Comparison of ENCODE assay signal across 1 cellular context in the genomic region with DNA sequence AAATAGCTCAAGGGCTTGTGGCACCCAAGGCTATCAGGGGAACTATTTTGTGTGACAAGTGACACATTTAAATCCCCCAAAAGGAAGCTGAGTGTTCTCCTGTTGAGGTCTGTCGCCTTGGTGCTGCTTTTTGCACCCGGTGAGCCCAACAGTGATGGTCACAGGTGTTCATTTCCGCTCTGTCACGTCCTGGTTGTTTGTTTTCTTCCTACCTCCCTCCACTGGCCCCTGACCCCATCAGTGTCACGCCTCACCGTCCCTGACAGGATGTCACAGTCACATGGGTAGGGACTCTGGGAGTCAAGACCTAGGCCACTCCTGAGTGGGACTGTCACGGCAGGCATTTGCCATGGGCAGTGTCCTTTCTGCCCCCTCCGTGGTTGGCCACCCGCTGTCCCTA.
TF ChIP-seq lines count a peak whose summit lies in the region.

No MANE protein-coding gene starts in this region.

TF ChIP-seq in GM12878, 131 proteins besides CTCF, POLR2A, EP300 and RAD21 (continued from another document):
- TF ChIP-seq, protein P1, sequence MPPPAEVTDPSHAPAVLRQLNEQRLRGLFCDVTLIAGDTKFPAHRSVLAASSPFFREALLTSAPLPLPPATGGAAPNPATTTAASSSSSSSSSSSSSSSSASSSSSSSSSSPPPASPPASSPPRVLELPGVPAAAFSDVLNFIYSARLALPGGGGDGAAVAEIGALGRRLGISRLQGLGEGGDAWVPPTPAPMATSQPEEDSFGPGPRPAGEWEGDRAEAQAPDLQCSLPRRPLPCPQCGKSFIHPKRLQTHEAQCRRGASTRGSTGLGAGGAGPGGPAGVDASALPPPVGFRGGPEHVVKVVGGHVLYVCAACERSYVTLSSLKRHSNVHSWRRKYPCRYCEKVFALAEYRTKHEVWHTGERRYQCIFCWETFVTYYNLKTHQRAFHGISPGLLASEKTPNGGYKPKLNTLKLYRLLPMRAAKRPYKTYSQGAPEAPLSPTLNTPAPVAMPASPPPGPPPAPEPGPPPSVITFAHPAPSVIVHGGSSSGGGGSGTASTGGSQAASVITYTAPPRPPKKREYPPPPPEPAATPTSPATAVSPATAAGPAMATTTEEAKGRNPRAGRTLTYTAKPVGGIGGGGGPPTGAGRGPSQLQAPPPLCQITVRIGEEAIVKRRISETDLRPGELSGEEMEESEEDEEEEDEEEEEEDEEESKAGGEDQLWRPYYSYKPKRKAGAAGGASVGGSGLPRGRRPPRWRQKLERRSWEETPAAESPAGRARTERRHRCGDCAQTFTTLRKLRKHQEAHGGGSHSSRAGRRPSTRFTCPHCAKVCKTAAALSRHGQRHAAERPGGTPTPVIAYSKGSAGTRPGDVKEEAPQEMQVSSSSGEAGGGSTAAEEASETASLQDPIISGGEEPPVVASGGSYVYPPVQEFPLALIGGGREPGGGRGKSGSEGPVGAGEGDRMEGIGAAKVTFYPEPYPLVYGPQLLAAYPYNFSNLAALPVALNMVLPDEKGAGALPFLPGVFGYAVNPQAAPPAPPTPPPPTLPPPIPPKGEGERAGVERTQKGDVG (CRISPR knock-in tag; IDR thresholded peaks at IDR 0.05): no peak
- TF ChIP-seq NR2F1 (conservative IDR thresholded peaks at IDR 0.05) (0 out of 2 replicates have a peak, but pooled peaks have one; percentile 42), NFYA (IDR thresholded peaks at IDR 0.05; ENCODE audit: borderline replicate concordance, low read depth, low read length) (no peak)
